8 cellular contexts compared by ENCODE assay signal in genomic region chr5:134438641-134439621, GRCh38. TPM values are rescaled to one million over a fixed set of nuclear protein-coding genes. Genes with fewer than 3 reads are reported as not detected.
DNase-seq lines count a peak whose midpoint lies in the region; ATAC-seq, FAIRE-seq and TF ChIP-seq lines count a peak whose summit lies in the region.

No MANE protein-coding gene starts in this region.

- TF ChIP-seq CTCF in progenitor cell of endocrine pancreas (IDR thresholded peaks at IDR 0.05; ENCODE audit: unreplicated experiment), result no peak

- no peak for ATAC-seq in HG03439 (IDR thresholded peaks at IDR 0.05; ENCODE audit: unreplicated experiment)

- no peaks in the 10 kb centered on the region for H3K36me3 Mint-ChIP-seq in progenitor cell of endocrine pancreas (ENCODE audit: insufficient read depth)

- DNase-seq in GM03348 (ENCODE audit: low spot score) (peak; percentile 89), RPMI7951 (ENCODE audit: low read depth) (peak; percentile 79), globus pallidus (ENCODE audit: low spot score) (peak; percentile 64), progenitor cell of endocrine pancreas (ENCODE audit: low spot score, unreplicated experiment) (no peak), activated gamma-delta T cell (lab: John Stamatoyannopoulos, UW) (no peak), NCI-H146 treated with DMSO at 0.1 percent for 48 hours (lab: John Stamatoyannopoulos, UW; ENCODE audit: unreplicated experiment) (no peak), GM12892 (ENCODE audit: insufficient read length) (no peak)

- H3K4me1 Mint-ChIP-seq in progenitor cell of endocrine pancreas (ENCODE audit: low read depth), result peaks cover 9% of the 10 kb centered on the region

- no peak overlapping the region for H3K4me3 Mint-ChIP-seq in progenitor cell of endocrine pancreas (ENCODE audit: low read depth)

- no peaks in the 10 kb centered on the region for H3K9me3 Mint-ChIP-seq in progenitor cell of endocrine pancreas (ENCODE audit: low read depth)

- peak overlapping the region; percentile 52 for H3K27ac Mint-ChIP-seq in progenitor cell of endocrine pancreas

- no peak for FAIRE-seq in GM12892 (lab: Jason Lieb, UNC)

- H3K27me3 Mint-ChIP-seq in progenitor cell of endocrine pancreas, result no peaks in the 10 kb centered on the region

- TF ChIP-seq POLR2A in GM12892 (IDR thresholded peaks at IDR 0.05; ENCODE audit: low read depth, low read length), result no peak

RNA-seq across cellular contexts. Expression of gene CDKN2AIPNL, which starts 27.2 kb away (rescaled TPM):
- 48.3 and 60.4 TPM in 2 replicates for total RNA-seq in RPMI7951 (2014; rRNA removed; shearing (Covaris generic))
- 28.3 and 29.0 TPM in 2 replicates for total RNA-seq in progenitor cell of endocrine pancreas
- polyA plus RNA-seq in GM12892 (2012; ENCODE audit: missing spikeins), result 26.0 TPM

Comparison
In these comparisons a context has a peak if more than half of its experiments do, and no peak if none do; other contexts are left out.
1. DNase-seq: peak in GM03348 (single experiment), RPMI7951 (single experiment) and globus pallidus (single experiment); none in progenitor cell of endocrine pancreas (single experiment), activated gamma-delta T cell (single experiment), NCI-H146 treated with DMSO at 0.1 percent for 48 hours (single experiment) and GM12892 (single experiment).